Comparison of ENCODE assay signal across 8 cellular contexts in genomic region chr3:69014022-69014580, GRCh38. TPM values are rescaled to one million over a fixed set of nuclear protein-coding genes. Genes with fewer than 3 reads are reported as not detected.
DNase-seq lines count a peak whose midpoint lies in the region; ATAC-seq and TF ChIP-seq lines count a peak whose summit lies in the region.

No MANE protein-coding gene starts in this region.

- intact Hi-C loops in body of pancreas (cut with DNase I): no loop called here

- H4K91ac ChIP-seq in mesenchymal stem cell (ENCODE audit: low read length): no peak overlapping the region

- no peak for DNase-seq in stimulated activated naive CD8-positive, alpha-beta T cell treated with anti-CD3 and anti-CD28 coated beads, Interleukin-15, Interleukin-2, amounts not matched to agents 100 U/mL and 50 U/mL, for 24 hours
- no peak for DNase-seq in body of pancreas
- DNase-seq in mesenchymal stem cell: no peak
- no peak for DNase-seq in LoVo (ENCODE audit: low spot score)
- no peak for DNase-seq in GM19240 (ENCODE audit: insufficient read length, low spot score)
- no peak for DNase-seq in NCI-H2081 (lab: John Stamatoyannopoulos, UW)

- peak overlapping the region; percentile 85 for H3K4me3 Mint-ChIP-seq in stimulated activated naive CD8-positive, alpha-beta T cell treated with anti-CD3 and anti-CD28 coated beads, Interleukin-15, Interleukin-2, amounts not matched to agents 100 ng/mL and 50 ng/mL, for 24 hours

- H3K27me3 ChIP-seq in body of pancreas: no peaks in the 10 kb centered on the region
- no peaks in the 10 kb centered on the region for H3K27me3 ChIP-seq in mesenchymal stem cell (ENCODE audit: control insufficient read depth in 1 of 2, insufficient read depth in 1 of 2, low read length in 2 of 2)

- H3K4me1 ChIP-seq in body of pancreas (peaks cover 21% of the 10 kb centered on the region), mesenchymal stem cell (ENCODE audit: control insufficient read depth, insufficient read depth, low read depth, low read length) (peaks cover 12% of the 10 kb centered on the region)

- peak overlapping the region; percentile 94 for H3K9ac ChIP-seq in mesenchymal stem cell (ENCODE audit: low read length)

- H2BK12ac ChIP-seq in mesenchymal stem cell (ENCODE audit: low read length in 2 of 2): peak overlapping the region; percentile 7 to 75

- WGBS in body of pancreas, 2 donors: 13 to 14% methylated on average over 11 of the region's 11 CpGs
- whole genome bisulfite sequencing in mesenchymal stem cell: 11% methylated on average over 7 of the region's 11 CpGs

- no peaks in the 10 kb centered on the region for H3K36me3 ChIP-seq in body of pancreas (replicated peaks in 1 of 2; ENCODE audit: insufficient read depth in 1 of 2, low read depth in 2 of 2)
- peaks cover 0 to 52% of the 10 kb centered on the region in 2 experiments for H3K36me3 ChIP-seq in mesenchymal stem cell (ENCODE audit: control insufficient read depth in 1 of 2, insufficient read depth in 2 of 2, low read depth in 1 of 2, low read length in 2 of 2)

- H2AFZ ChIP-seq in mesenchymal stem cell (ENCODE audit: low read depth, low read length): peak overlapping the region; percentile 99

- peak overlapping the region; percentile 66 to 67 for H3K4me3 ChIP-seq in body of pancreas
- H3K4me3 ChIP-seq in mesenchymal stem cell (ENCODE audit: insufficient read depth in 1 of 2, low read depth in 1 of 2, low read length in 2 of 2): peak overlapping the region; percentile 82

- no peak for ATAC-seq in stimulated activated naive CD8-positive, alpha-beta T cell treated with anti-CD3 and anti-CD28 coated beads, Interleukin-15, Interleukin-2, amounts not matched to agents 100 U/mL and 50 U/mL, for 24 hours
- ATAC-seq in body of pancreas (no peak), GM18858 (IDR thresholded peaks at IDR 0.05; ENCODE audit: unreplicated experiment) (no peak)

- no peak overlapping the region for H3K23ac ChIP-seq in mesenchymal stem cell (ENCODE audit: low read length in 2 of 2)

- no peak overlapping the region for H2BK15ac ChIP-seq in mesenchymal stem cell (ENCODE audit: low read depth, poor library complexity, severe bottlenecking)

- TF ChIP-seq POLR2A in body of pancreas (IDR thresholded peaks at IDR 0.05): no peak

- H3K9me3 ChIP-seq in body of pancreas (no peaks in the 10 kb centered on the region), mesenchymal stem cell (ENCODE audit: control insufficient read depth, low read length) (no peaks in the 10 kb centered on the region)

- peak overlapping the region in 1 of 2 experiments; percentile 98 for H3K18ac ChIP-seq in mesenchymal stem cell (ENCODE audit: low read depth in 1 of 2, low read length in 2 of 2)

- H3K4me2 ChIP-seq in mesenchymal stem cell (ENCODE audit: low read length, poor library complexity, severe bottlenecking): peak overlapping the region; percentile 97

- H3K9me3 Mint-ChIP-seq in stimulated activated naive CD8-positive, alpha-beta T cell treated with anti-CD3 and anti-CD28 coated beads, Interleukin-15, Interleukin-2, amounts not matched to agents 100 ng/mL and 50 ng/mL, for 24 hours: no peaks in the 10 kb centered on the region

- H3K27ac ChIP-seq in body of pancreas (peak overlapping the region; percentile 93 to 99 (median 95)), mesenchymal stem cell (ENCODE audit: low read length, poor library complexity, severe bottlenecking) (peak overlapping the region; percentile 94)

- peak overlapping the region; percentile 29 for H4K8ac ChIP-seq in mesenchymal stem cell (ENCODE audit: low read length)

- H3K27ac Mint-ChIP-seq in stimulated activated naive CD8-positive, alpha-beta T cell treated with anti-CD3 and anti-CD28 coated beads, Interleukin-15, Interleukin-2, amounts not matched to agents 100 ng/mL and 50 ng/mL, for 24 hours: peak overlapping the region; percentile 79

- H3K14ac ChIP-seq in mesenchymal stem cell (ENCODE audit: low read length in 2 of 2): peak overlapping the region in 1 of 2 experiments; percentile 78

- no peak for TF ChIP-seq CTCF in body of pancreas (IDR thresholded peaks at IDR 0.05)

- H2AK5ac ChIP-seq in mesenchymal stem cell (ENCODE audit: low read length, severe bottlenecking): no peak overlapping the region

- peaks cover 24% of the 10 kb centered on the region for H3K4me1 Mint-ChIP-seq in stimulated activated naive CD8-positive, alpha-beta T cell treated with anti-CD3 and anti-CD28 coated beads, Interleukin-15, Interleukin-2, amounts not matched to agents 100 ng/mL and 50 ng/mL, for 24 hours (ENCODE audit: low read depth)

- H3K79me1 ChIP-seq in mesenchymal stem cell (replicated peaks; ENCODE audit: low read length, poor library complexity, severe bottlenecking): peaks cover 6% of the 10 kb centered on the region

- H3K4ac ChIP-seq in mesenchymal stem cell (ENCODE audit: low read depth in 1 of 2, low read length in 2 of 2): no peak overlapping the region

- H3K36me3 Mint-ChIP-seq in stimulated activated naive CD8-positive, alpha-beta T cell treated with anti-CD3 and anti-CD28 coated beads, Interleukin-15, Interleukin-2, amounts not matched to agents 100 ng/mL and 50 ng/mL, for 24 hours (ENCODE audit: low read depth): peaks cover 12% of the 10 kb centered on the region

- H2BK5ac ChIP-seq in mesenchymal stem cell (ENCODE audit: low read depth, low read length, poor library complexity, severe bottlenecking): peak overlapping the region; percentile 33

- H3K27me3 Mint-ChIP-seq in stimulated activated naive CD8-positive, alpha-beta T cell treated with anti-CD3 and anti-CD28 coated beads, Interleukin-15, Interleukin-2, amounts not matched to agents 100 ng/mL and 50 ng/mL, for 24 hours: no peaks in the 10 kb centered on the region

- no peak overlapping the region for H2BK120ac ChIP-seq in mesenchymal stem cell (ENCODE audit: low read depth, low read length)

RNA-seq across cellular contexts. Expression of gene EOGT, which starts 0.6 kb away (rescaled TPM):
- total RNA-seq in body of pancreas: 10 to 100 TPM in 1 of 2 donors, 1 to 10 TPM in 1; 9.9 to 15.6 TPM
- polyA plus RNA-seq in mesenchymal stem cell (2013, experiment 1 of 2): 23.5 TPM
- 22.7 TPM for polyA plus RNA-seq in mesenchymal stem cell (2013, experiment 2 of 2)

RNA-seq across cellular contexts. Expression of gene TMF1, which starts 38.0 kb away (rescaled TPM):
- 10 to 100 TPM; 16.8 to 17.1 TPM for total RNA-seq in body of pancreas
- 26.6 TPM for polyA plus RNA-seq in mesenchymal stem cell (2013, experiment 1 of 2)
- 27.0 TPM for polyA plus RNA-seq in mesenchymal stem cell (2013, experiment 2 of 2)
